Comparison of ENCODE assay signal across 8 cellular contexts in genomic region chr4:10554694-10555093, GRCh38.
DNase-seq lines count a peak whose midpoint lies in the region; ATAC-seq and TF ChIP-seq lines count a peak whose summit lies in the region.

No MANE protein-coding gene starts in this region.

- peak; percentile 15 to 41 for DNase-seq in activated CD4-positive, alpha-beta T cell treated with anti-CD3 and anti-CD28 coated beads for 24 hours (ENCODE audit: low read depth in 2 of 2)
- no peak for DNase-seq in activated CD4-positive, alpha-beta T cell treated with anti-CD3 and anti-CD28 coated beads for 1 hour
- DNase-seq in NCI-H146 treated with DMSO at 0.1 percent for 48 hours (lab: John Stamatoyannopoulos, UW; ENCODE audit: unreplicated experiment): peak; percentile 61
- peak; percentile 25 for DNase-seq in T-helper 2 cell treated with Interferon-gamma antibody and Interleukin-4, amounts not matched to agents 5 μg/mL and 100 μg/mL, for 36 hours (ENCODE audit: low spot score)
- peak; percentile 8 for DNase-seq in central memory CD4-positive, alpha-beta T cell
- no peak for DNase-seq in kidney epithelial cell (ENCODE audit: low read depth)
- DNase-seq in stimulated activated CD4-positive, alpha-beta T cell treated with anti-CD3 and anti-CD28 coated beads, TNF-alpha, amount 100 ng/mL, for 24 hours (ENCODE audit: low read depth in 3 of 3): peak in 2 of 3 experiments; percentile 9 to 30

- H3K4me3 Mint-ChIP-seq in T-helper 2 cell treated with Interferon-gamma antibody and Interleukin-4, amounts not matched to agents 5 μg/mL and 100 μg/mL, for 36 hours: no peak overlapping the region

- no peaks in the 10 kb centered on the region for H3K36me3 ChIP-seq in kidney epithelial cell (ENCODE audit: control insufficient read depth, insufficient read depth, low read length)

- ATAC-seq in HG02678 (IDR thresholded peaks at IDR 0.05; ENCODE audit: unreplicated experiment): peak; percentile 78

- H3K27me3 ChIP-seq in kidney epithelial cell (ENCODE audit: control insufficient read depth, insufficient read depth, low read length): no peaks in the 10 kb centered on the region

- no peak overlapping the region for H3K4me3 ChIP-seq in kidney epithelial cell (ENCODE audit: low read depth, low read length)

- TF ChIP-seq CTCF in kidney epithelial cell (IDR thresholded peaks at IDR 0.05; ENCODE audit: insufficient read depth, low read length, poor library complexity, severe bottlenecking): peak; percentile 77

- peaks cover 2% of the 10 kb centered on the region for H3K27me3 Mint-ChIP-seq in T-helper 2 cell treated with Interferon-gamma antibody and Interleukin-4, amounts not matched to agents 5 μg/mL and 100 μg/mL, for 36 hours (ENCODE audit: low read depth)

- H3K27ac Mint-ChIP-seq in T-helper 2 cell treated with Interferon-gamma antibody and Interleukin-4, amounts not matched to agents 5 μg/mL and 100 μg/mL, for 36 hours: no peak overlapping the region

- H3K4me1 Mint-ChIP-seq in T-helper 2 cell treated with Interferon-gamma antibody and Interleukin-4, amounts not matched to agents 5 μg/mL and 100 μg/mL, for 36 hours (ENCODE audit: low read depth): peaks cover 2% of the 10 kb centered on the region

- no peaks in the 10 kb centered on the region for H3K9me3 Mint-ChIP-seq in T-helper 2 cell treated with Interferon-gamma antibody and Interleukin-4, amounts not matched to agents 5 μg/mL and 100 μg/mL, for 36 hours

- no peaks in the 10 kb centered on the region for H3K36me3 Mint-ChIP-seq in T-helper 2 cell treated with Interferon-gamma antibody and Interleukin-4, amounts not matched to agents 5 μg/mL and 100 μg/mL, for 36 hours (ENCODE audit: low read depth)

Comparison
In these comparisons a context has a peak if more than half of its experiments do, and no peak if none do; other contexts are left out.
1. DNase-seq: peak in activated CD4-positive, alpha-beta T cell treated with anti-CD3 and anti-CD28 coated beads for 24 hours (2 of 2), NCI-H146 treated with DMSO at 0.1 percent for 48 hours (single experiment), T-helper 2 cell treated with Interferon-gamma antibody and Interleukin-4, amounts not matched to agents 5 μg/mL and 100 μg/mL, for 36 hours (single experiment), central memory CD4-positive, alpha-beta T cell (single experiment) and stimulated activated CD4-positive, alpha-beta T cell treated with anti-CD3 and anti-CD28 coated beads, TNF-alpha, amount 100 ng/mL, for 24 hours (2 of 3); none in activated CD4-positive, alpha-beta T cell treated with anti-CD3 and anti-CD28 coated beads for 1 hour (single experiment) and kidney epithelial cell (single experiment).